ENCODE assay signal across 28 cellular contexts in the genomic region with DNA sequence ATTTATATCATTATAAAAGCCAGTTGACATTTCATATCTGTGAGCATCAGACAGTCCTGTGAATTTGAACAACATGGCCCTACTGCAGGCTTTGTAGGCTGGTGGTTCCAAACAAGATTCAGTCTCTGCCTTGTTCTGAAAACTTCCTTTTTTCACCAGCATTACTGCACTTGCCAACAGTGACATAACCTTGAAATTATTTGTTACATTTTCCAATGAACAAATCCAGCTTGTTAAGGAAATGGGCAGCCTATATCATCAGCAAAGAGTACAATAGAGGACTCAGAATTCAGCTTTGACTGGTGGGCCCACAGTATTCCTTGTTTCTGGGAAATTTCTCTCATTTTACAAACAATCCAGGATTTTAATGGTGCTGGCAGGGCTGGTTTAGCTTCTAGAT.
DNase-seq lines count a peak whose midpoint lies in the region; ATAC-seq and TF ChIP-seq lines count a peak whose summit lies in the region.
"Had no signal": no experiment of that assay in that cellular context is flagged by ENCODE, and none has a peak within 500 bp of the region (broad histone marks: within the 10 kb centered on the region; RNA-seq: fewer than 3 reads in every experiment).

No MANE protein-coding gene starts in this region.

- no peak for ATAC-seq in gastroesophageal sphincter
- ATAC-seq: foreskin keratinocyte, left colon, upper lobe of right lung, WTC11 had no signal

- H4K20me1 ChIP-seq in fibroblast of lung (ENCODE audit: control insufficient read depth, extremely low read depth, insufficient read depth, low read length) (no peaks in the 10 kb centered on the region), osteoblast (ENCODE audit: insufficient read depth, low read length) (no peaks in the 10 kb centered on the region)
- H4K20me1 ChIP-seq: BLaER1 had no signal

- no peak for TF ChIP-seq CTCF in fibroblast of lung (conservative IDR thresholded peaks at IDR 0.05 in 1 of 2, IDR thresholded peaks at IDR 0.05 in 1 of 2; ENCODE audit: low read depth in 1 of 2, low read length in 2 of 2)
- TF ChIP-seq CTCF in osteoblast (IDR thresholded peaks at IDR 0.05; ENCODE audit: extremely low read depth, low read depth, low read length), result no peak
- TF ChIP-seq CTCF in gastroesophageal sphincter (IDR thresholded peaks at IDR 0.05), result no peak

- H3K79me2 ChIP-seq in fibroblast of lung (ENCODE audit: control insufficient read depth, insufficient read depth, low read length), result no peaks in the 10 kb centered on the region
- H3K79me2 ChIP-seq in osteoblast (ENCODE audit: insufficient read depth, low read length), result no peaks in the 10 kb centered on the region

- no peak overlapping the region for H3K4me2 ChIP-seq in fibroblast of lung (ENCODE audit: extremely low read depth, insufficient read depth, low read length)
- no peak overlapping the region for H3K4me2 ChIP-seq in osteoblast (ENCODE audit: insufficient read depth, low read length)
- H3K4me2 ChIP-seq: BLaER1 had no signal

- H3K4me3 ChIP-seq in fibroblast of lung (replicated peaks in 1 of 4; ENCODE audit: control extremely low read depth in 1 of 4, insufficient read depth in 1 of 4, low read depth in 3 of 4, low read length in 4 of 4) (no peak overlapping the region), osteoblast (ENCODE audit: insufficient read depth, low read length) (no peak overlapping the region), gastroesophageal sphincter (no peak overlapping the region)
- H3K4me3 ChIP-seq: BLaER1, right atrium auricular region, spleen, upper lobe of right lung had no signal

- no peak for TF ChIP-seq EP300 in gastroesophageal sphincter (IDR thresholded peaks at IDR 0.05)

- H2AFZ ChIP-seq in fibroblast of lung (ENCODE audit: low read length) (no peak overlapping the region), osteoblast (ENCODE audit: low read length) (peak overlapping the region; percentile 17)

- H3K9ac ChIP-seq in fibroblast of lung (ENCODE audit: insufficient read depth, low read length), result no peak overlapping the region
- H3K9ac ChIP-seq: BLaER1 had no signal

- H3K9me3 ChIP-seq in fibroblast of lung (ENCODE audit: control insufficient read depth, insufficient read depth, low read depth, low read length) (no peaks in the 10 kb centered on the region), osteoblast (ENCODE audit: low read depth, low read length) (no peaks in the 10 kb centered on the region), gastroesophageal sphincter (no peaks in the 10 kb centered on the region)
- H3K9me3 ChIP-seq: BLaER1, Caco-2, right atrium auricular region, upper lobe of right lung had no signal

- H3K27me3 ChIP-seq in fibroblast of lung (ENCODE audit: control insufficient read depth, insufficient read depth, low read length) (no peaks in the 10 kb centered on the region), osteoblast (ENCODE audit: insufficient read depth, low read length) (no peaks in the 10 kb centered on the region), gastroesophageal sphincter (no peaks in the 10 kb centered on the region)
- H3K27me3 ChIP-seq: BLaER1, foreskin keratinocyte, right atrium auricular region, spleen, upper lobe of right lung had no signal

- DNase-seq in EL, result peak; percentile 3
- DNase-seq in astrocyte of the hippocampus (ENCODE audit: low read depth, low spot score), result peak; percentile 49
- peak; percentile 8 to 40 for DNase-seq in fibroblast of lung (ENCODE audit: low read depth in 2 of 2)
- no peak for DNase-seq in osteoblast (ENCODE audit: insufficient read length, low spot score, missing footprints)
- no peak for DNase-seq in Ammon's horn (ENCODE audit: low spot score)
- no peak for DNase-seq in NCI-H2107 treated with DMSO at 0.1 percent for 48 hours (lab: John Stamatoyannopoulos, UW; ENCODE audit: unreplicated experiment)
- DNase-seq in kidney tubule cell (ENCODE audit: low spot score), result no peak
- DNase-seq: activated CD4-positive, alpha-beta T cell treated with anti-CD3 and anti-CD28 coated beads, Interleukin-2, amount 50 U/mL, for 1 hour; activated naive CD4-positive, alpha-beta T cell treated with anti-CD3 and anti-CD28 coated beads, Interleukin-2, amount 10 ng/mL, durations not matched to agents 7 days and 5 days; Caco-2; central memory CD4-positive, alpha-beta T cell; DMS79; foreskin keratinocyte; H9; left colon; mesendoderm; naive B cell; NCI-H1105 treated with DMSO at 0.1 percent for 48 hours; NCI-H2029; NCI-H2227 treated with DMSO at 0.1 percent for 48 hours; NCI-H526 treated with DMSO at 0.1 percent for 48 hours; spleen; stimulated activated CD4-positive, alpha-beta T cell treated with anti-CD3 and anti-CD28 coated beads, Interleukin-2, amount 100 ng/mL, for 48 hours; upper lobe of right lung had no signal

- no peak overlapping the region for H3K27ac ChIP-seq in fibroblast of lung (ENCODE audit: insufficient read depth, low read length)
- H3K27ac ChIP-seq in osteoblast (ENCODE audit: low read depth, low read length), result no peak overlapping the region
- no peak overlapping the region for H3K27ac ChIP-seq in gastroesophageal sphincter
- H3K27ac ChIP-seq: BLaER1, foreskin keratinocyte, right atrium auricular region, spleen, upper lobe of right lung had no signal

- H3K4me1 ChIP-seq in fibroblast of lung (ENCODE audit: control insufficient read depth, extremely low read depth, insufficient read depth, low read length) (no peaks in the 10 kb centered on the region), osteoblast (ENCODE audit: insufficient read depth, low read length) (peaks cover 40% of the 10 kb centered on the region), gastroesophageal sphincter (peaks cover 0 to 4% (median 0%) of the 10 kb centered on the region in 3 donors)
- H3K4me1 ChIP-seq: BLaER1, Caco-2, right atrium auricular region, spleen, upper lobe of right lung had no signal

- TF ChIP-seq POLR2A in gastroesophageal sphincter (IDR thresholded peaks at IDR 0.05), result no peak

- no peaks in the 10 kb centered on the region for H3K36me3 ChIP-seq in fibroblast of lung (ENCODE audit: control insufficient read depth, insufficient read depth, low read length)
- H3K36me3 ChIP-seq in osteoblast (ENCODE audit: insufficient read depth, low read length), result no peaks in the 10 kb centered on the region
- no peaks in the 10 kb centered on the region for H3K36me3 ChIP-seq in gastroesophageal sphincter
- H3K36me3 ChIP-seq: BLaER1, right atrium auricular region, spleen, upper lobe of right lung had no signal

Comparison
In these comparisons a context has a peak if more than half of its experiments do, and no peak if none do; other contexts are left out.
1. DNase-seq: peak in EL (single experiment), astrocyte of the hippocampus (single experiment) and fibroblast of lung (2 of 2); none in osteoblast (single experiment), Ammon's horn (single experiment), NCI-H2107 treated with DMSO at 0.1 percent for 48 hours (single experiment) and kidney tubule cell (single experiment).